15 cellular contexts compared by ENCODE assay signal in the genomic region with DNA sequence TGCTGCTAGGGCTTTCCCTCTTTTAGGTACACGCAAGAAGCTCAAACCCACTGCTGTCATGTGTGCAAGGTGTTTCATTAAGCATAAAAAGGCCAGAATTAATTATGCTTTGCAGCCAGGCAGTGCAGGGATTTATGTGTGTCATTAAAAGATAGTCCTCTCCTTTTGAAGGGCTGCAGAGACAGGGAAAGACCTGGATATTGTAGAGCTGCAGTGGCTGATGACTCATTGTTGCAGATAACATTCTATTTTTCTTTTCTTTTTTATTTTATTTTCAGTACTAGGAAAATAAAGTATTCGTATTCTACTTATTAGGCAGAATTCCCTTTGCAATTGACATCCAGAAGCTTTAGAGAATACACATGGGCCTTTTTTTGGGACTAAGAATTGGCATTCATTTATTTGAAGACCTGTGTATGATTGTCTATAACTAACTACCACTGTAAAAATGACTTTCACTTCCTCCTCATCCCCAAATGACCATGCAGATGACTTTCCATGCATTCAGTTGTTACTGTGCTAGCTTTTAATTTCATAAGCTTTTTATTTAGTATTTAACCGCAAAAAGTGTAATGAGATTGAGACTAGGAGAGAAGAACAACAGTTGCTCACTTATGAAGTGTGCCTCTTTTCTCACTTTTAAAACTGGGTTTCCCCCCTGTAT.
DNase-seq lines count a peak whose midpoint lies in the region; ATAC-seq and TF ChIP-seq lines count a peak whose summit lies in the region.
"Had no signal": no experiment of that assay in that cellular context is flagged by ENCODE, and none has a peak within 500 bp of the region (broad histone marks: within the 10 kb centered on the region; RNA-seq: fewer than 3 reads in every experiment).

No MANE protein-coding gene starts in this region.

- H3K4me1 Mint-ChIP-seq in MCF 10A (ENCODE audit: insufficient read depth, unreplicated experiment), result peaks cover 7% of the 10 kb centered on the region

- CTCF ChIA-PET in MCF 10A (lab: Yijun Ruan, JAX), result interaction anchor here (0.6 to 2.2 kb wide), 5 partner anchors 10 to 187 kb away, joined by 3 to 6 read pairs (median 4); no protein-coding TSS in a partner anchor

- peaks cover 7% of the 10 kb centered on the region for H3K36me3 Mint-ChIP-seq in MCF 10A (ENCODE audit: insufficient read depth, unreplicated experiment)

- H3K27ac Mint-ChIP-seq in MCF 10A (ENCODE audit: low read depth, unreplicated experiment), result no peak overlapping the region
- H3K27ac Mint-ChIP-seq: activated CD8-positive, alpha-beta memory T cell treated with anti-CD3 and anti-CD28 coated beads, Interleukin-2, amount 10 ng/mL, durations not matched to agents 7 days and 5 days; T-helper 1 cell treated with Interleukin-12 subunit alpha and Interleukin-12 subunit beta and Interleukin-4 antibody, amounts not matched to agents 30 μg/mL and 1 μg/mL, for 36 hours had no signal

- H3K4me3 Mint-ChIP-seq in MCF 10A (ENCODE audit: unreplicated experiment), result no peak overlapping the region
- H3K4me3 Mint-ChIP-seq: activated CD8-positive, alpha-beta memory T cell treated with anti-CD3 and anti-CD28 coated beads, Interleukin-2, amount 10 ng/mL, durations not matched to agents 7 days and 5 days; T-helper 1 cell treated with Interleukin-12 subunit alpha and Interleukin-12 subunit beta and Interleukin-4 antibody, amounts not matched to agents 30 μg/mL and 1 μg/mL, for 36 hours had no signal

- H3K27me3 ChIP-seq in neuron (ENCODE audit: insufficient read depth, low read length), result no peaks in the 10 kb centered on the region
- H3K27me3 ChIP-seq: foreskin keratinocyte had no signal

- TF ChIP-seq CTCF in coronary artery (IDR thresholded peaks at IDR 0.05) (no peak), MCF 10A (IDR thresholded peaks at IDR 0.05; ENCODE audit: unreplicated experiment) (no peak)

- H3K27me3 Mint-ChIP-seq in MCF 10A (ENCODE audit: insufficient read depth, unreplicated experiment), result no peaks in the 10 kb centered on the region

- H3K36me3 ChIP-seq in neuron (ENCODE audit: insufficient read depth, low read length), result no peaks in the 10 kb centered on the region

- H2AFZ ChIP-seq in neuron (ENCODE audit: low read depth, low read length), result no peak overlapping the region

- H3K4me1 ChIP-seq in neuron (ENCODE audit: insufficient read depth, low read length), result peaks cover 35% of the 10 kb centered on the region

- H3K4me3 ChIP-seq in coronary artery (peak overlapping the region; percentile 11), neuron (ENCODE audit: low read length) (peak overlapping the region; percentile 5)

- POLR2A ChIA-PET in MCF 10A (lab: Yijun Ruan, JAX), result interaction anchor here (0.6 to 1.4 kb wide), 4 partner anchors 9 to 112 kb away, joined by 3 to 4 read pairs (median 3); no protein-coding TSS in a partner anchor

- H3K27ac ChIP-seq in coronary artery, result no peak overlapping the region
- H3K27ac ChIP-seq: foreskin keratinocyte had no signal

- no TSS peak for BruUV-seq in MCF 10A (replicated peaks; lab: Mats Ljungman, UMichigan)

- peak; percentile 47 for ATAC-seq in GM18511 (IDR thresholded peaks at IDR 0.05; ENCODE audit: unreplicated experiment)
- ATAC-seq in activated CD4-positive, CD25-positive, alpha-beta regulatory T cell treated with anti-CD3 and anti-CD28 coated beads, Interleukin-2, amount 50 U/mL, for 24 hours, result no peak
- ATAC-seq: activated CD8-positive, alpha-beta memory T cell treated with anti-CD3 and anti-CD28 coated beads, Interleukin-2, amount 10 ng/mL, durations not matched to agents 7 days and 5 days; foreskin keratinocyte; stimulated activated naive CD8-positive, alpha-beta T cell treated with anti-CD3 and anti-CD28 coated beads, Interleukin-15, Interleukin-2, amounts not matched to agents 100 U/mL and 50 U/mL, for 24 hours had no signal

- no peaks in the 10 kb centered on the region for H3K9me3 ChIP-seq in neuron (ENCODE audit: low read length)

- H3K9me3 Mint-ChIP-seq in MCF 10A (ENCODE audit: unreplicated experiment), result peaks cover 8% of the 10 kb centered on the region
- H3K9me3 Mint-ChIP-seq: T-helper 1 cell treated with Interleukin-12 subunit alpha and Interleukin-12 subunit beta and Interleukin-4 antibody, amounts not matched to agents 30 μg/mL and 1 μg/mL, for 36 hours had no signal

- intact Hi-C loops in MCF 10A (cut with micrococcal nuclease), result loop anchor here (5.0 to 10.0 kb wide), 2 partner anchors 107 to 186 kb away; no protein-coding TSS in a partner anchor

- DNase-seq in HT1080 (ENCODE audit: low read depth) (peak; percentile 44), coronary artery (ENCODE audit: low spot score) (no peak), MCF 10A (ENCODE audit: unreplicated experiment) (no peak)
- no peak for DNase-seq in stimulated activated CD8-positive, alpha-beta memory T cell treated with anti-CD3 and anti-CD28 coated beads, Interleukin-4, amount 100 ng/mL, for 48 hours
- DNase-seq: activated CD8-positive, alpha-beta memory T cell treated with anti-CD3 and anti-CD28 coated beads, Interleukin-2, amount 10 ng/mL, durations not matched to agents 7 days and 5 days; DND-41; foreskin keratinocyte; mesendoderm; NCI-H524 treated with DMSO at 0.1 percent for 48 hours; stimulated activated CD4-positive, alpha-beta T cell treated with anti-CD3 and anti-CD28 coated beads, Interleukin-15, amount 100 ng/mL, for 24 hours; stimulated activated naive CD8-positive, alpha-beta T cell treated with anti-CD3 and anti-CD28 coated beads, Interleukin-15, Interleukin-2, amounts not matched to agents 100 U/mL and 50 U/mL, for 24 hours had no signal
